In the genomic region with DNA sequence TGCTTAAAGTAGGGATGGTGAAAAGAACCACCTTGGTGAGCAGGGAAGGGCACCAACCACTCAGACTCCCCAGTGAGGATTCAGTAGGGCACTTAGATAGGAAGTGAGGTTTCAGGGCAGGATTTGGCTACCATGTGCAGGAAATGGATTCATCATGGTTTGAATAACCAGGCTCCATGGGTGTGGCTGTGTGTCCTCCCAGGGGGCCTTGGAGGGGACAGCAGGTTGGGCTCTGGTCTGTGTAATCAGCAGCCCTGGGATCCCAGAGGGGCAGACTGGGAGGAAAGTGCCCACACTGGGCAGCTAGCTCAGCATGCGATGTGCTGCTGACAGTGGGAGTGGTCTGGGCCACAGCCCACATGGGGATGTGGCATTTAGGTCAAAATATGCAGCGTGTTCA, we compare ENCODE assay signal across 24 cellular contexts.
A peak's percentile ranks its signal among the peaks of the same experiment; 100 is the strongest.
DNase-seq lines count a peak whose midpoint lies in the region; ATAC-seq, FAIRE-seq and TF ChIP-seq lines count a peak whose summit lies in the region.
"Had no signal": no experiment of that assay in that cellular context is flagged by ENCODE, and none has a peak within 500 bp of the region (broad histone marks: within the 10 kb centered on the region; RNA-seq: fewer than 3 reads in every experiment).

No MANE protein-coding gene starts in this region.

- no peak overlapping the region for H3K27ac ChIP-seq in A673 (ENCODE audit: low read depth, low read length, poor library complexity, severe bottlenecking)
- H3K27ac ChIP-seq in BLaER1 = no peak overlapping the region
- H3K27ac ChIP-seq in HEK293 (ENCODE audit: extremely low read depth, low read depth, low read length) = no peak overlapping the region
- H3K27ac ChIP-seq: A549, HL-60, PC-9, SK-N-MC had no signal

- peak; percentile 23 for FAIRE-seq in bronchial epithelial cell (lab: Jason Lieb, UNC)
- FAIRE-seq: A549 had no signal

- no peak for TF ChIP-seq CTCF in A673 (conservative IDR thresholded peaks at IDR 0.05; ENCODE audit: low read depth, low read length)
- no peak for TF ChIP-seq CTCF in HEK293 (tag by site-specific recombination; IDR thresholded peaks at IDR 0.05)
- TF ChIP-seq CTCF in bronchial epithelial cell (IDR thresholded peaks at IDR 0.05; ENCODE audit: insufficient read depth, low read length, severe bottlenecking) = no peak

- H4K20me1 ChIP-seq in BLaER1 = no peaks in the 10 kb centered on the region

- POLR2A ChIA-PET in A673 (lab: Charles Lee; ENCODE audit: low non-redundant PET) = no interaction called here
- POLR2A ChIA-PET in HEK293 (lab: Yijun Ruan, JAX) = no interaction called here

- DNase-seq in A673 (ENCODE audit: low spot score) (peak; percentile 61), bronchial epithelial cell (ENCODE audit: low read depth) (no peak)
- DNase-seq: C1 segment of cervical spinal cord; CD8-positive, alpha-beta memory T cell; KBM-7; NCI-H1092 treated with DMSO at 0.1 percent for 48 hours; NCI-H1436 treated with DMSO at 0.1 percent for 48 hours; NCI-H2029 treated with DMSO at 0.1 percent for 48 hours; NCI-H226; NCI-H526; PC-9; RPMI8226; SHP77 treated with DMSO at 0.1 percent for 48 hours; SW 1271 had no signal

- H3K4me2 ChIP-seq in BLaER1 = peak overlapping the region; percentile 45
- H3K4me2 ChIP-seq: A549, GM23338, PC-9 had no signal

- no peak overlapping the region for H3K4me3 ChIP-seq in A673 (ENCODE audit: low read depth, low read length, poor library complexity, severe bottlenecking)
- no peak overlapping the region for H3K4me3 ChIP-seq in BLaER1
- no peak overlapping the region for H3K4me3 ChIP-seq in HEK293 (ENCODE audit: low read depth, low read length)
- H3K4me3 ChIP-seq in bronchial epithelial cell (ENCODE audit: low read depth, low read length) = no peak overlapping the region
- H3K4me3 ChIP-seq: A549, GM23338, HAP-1, PC-9, SK-N-MC had no signal

- intact Hi-C loops in A673 (cut with micrococcal nuclease; ENCODE audit: unreplicated experiment) = loop anchor here (5.0 kb wide), 1 partner anchor 196 kb away; no protein-coding TSS in a partner anchor

- CTCF ChIA-PET in A673 (lab: Charles Lee) = no interaction called here
- CTCF ChIA-PET in HEK293 (lab: Yijun Ruan, JAX) = interaction anchor here (0.7 to 2.4 kb wide), 2 partner anchors 52 to 134 kb away, joined by 4 to 8 read pairs; no protein-coding TSS in a partner anchor

- ATAC-seq in GM21390 (IDR thresholded peaks at IDR 0.05; ENCODE audit: unreplicated experiment) (no peak), GM21717 (IDR thresholded peaks at IDR 0.05; ENCODE audit: unreplicated experiment) (no peak), HG02763 (IDR thresholded peaks at IDR 0.05; ENCODE audit: unreplicated experiment) (no peak)
- ATAC-seq: A549, GM23338 had no signal

- H3K9me3 ChIP-seq in A673 (ENCODE audit: low read depth, low read length, poor library complexity, severe bottlenecking) (no peaks in the 10 kb centered on the region), BLaER1 (no peaks in the 10 kb centered on the region), HEK293 (ENCODE audit: control insufficient read depth, insufficient read depth, low read depth, low read length) (no peaks in the 10 kb centered on the region)
- H3K9me3 ChIP-seq: A549, HAP-1 had no signal

- H3K27me3 ChIP-seq in A673 (replicated peaks; ENCODE audit: insufficient read depth, low read depth, low read length, poor library complexity) (no peaks in the 10 kb centered on the region), BLaER1 (no peaks in the 10 kb centered on the region), bronchial epithelial cell (ENCODE audit: control insufficient read depth, insufficient read depth, low read length) (peaks cover 8% of the 10 kb centered on the region)

- H3K9ac ChIP-seq in BLaER1 = no peak overlapping the region

- H3K4me1 ChIP-seq in A673 (ENCODE audit: insufficient read depth, low read length, poor library complexity, severe bottlenecking) = no peaks in the 10 kb centered on the region
- H3K4me1 ChIP-seq in BLaER1 = peaks cover 32% of the 10 kb centered on the region
- no peaks in the 10 kb centered on the region for H3K4me1 ChIP-seq in HEK293 (ENCODE audit: control insufficient read depth, insufficient read depth, low read length)
- H3K4me1 ChIP-seq: A549, HAP-1 had no signal

- no peaks in the 10 kb centered on the region for H3K36me3 ChIP-seq in A673 (ENCODE audit: insufficient read depth, low read length, poor library complexity, severe bottlenecking)
- H3K36me3 ChIP-seq in BLaER1 = no peaks in the 10 kb centered on the region
- no peaks in the 10 kb centered on the region for H3K36me3 ChIP-seq in HEK293 (ENCODE audit: control insufficient read depth in 2 of 2, insufficient read depth in 1 of 2, low read length in 2 of 2)
- H3K36me3 ChIP-seq in bronchial epithelial cell (ENCODE audit: control insufficient read depth, insufficient read depth, low read length) = no peaks in the 10 kb centered on the region
- H3K36me3 ChIP-seq: HAP-1 had no signal

- no TSS peak for BruUV-seq in A673 (replicated peaks; lab: Mats Ljungman, UMichigan)

TF ChIP-seq in HEK293, 187 proteins besides CTCF, POLR2A, EP300 and RAD21:
- TF ChIP-seq ZNF114 (tag by site-specific recombination; IDR thresholded peaks at IDR 0.05) (no peak), ZIC2 (tag by site-specific recombination; IDR thresholded peaks at IDR 0.05) (peak; percentile 88)
